8 cellular contexts compared by ENCODE assay signal in the genomic region with DNA sequence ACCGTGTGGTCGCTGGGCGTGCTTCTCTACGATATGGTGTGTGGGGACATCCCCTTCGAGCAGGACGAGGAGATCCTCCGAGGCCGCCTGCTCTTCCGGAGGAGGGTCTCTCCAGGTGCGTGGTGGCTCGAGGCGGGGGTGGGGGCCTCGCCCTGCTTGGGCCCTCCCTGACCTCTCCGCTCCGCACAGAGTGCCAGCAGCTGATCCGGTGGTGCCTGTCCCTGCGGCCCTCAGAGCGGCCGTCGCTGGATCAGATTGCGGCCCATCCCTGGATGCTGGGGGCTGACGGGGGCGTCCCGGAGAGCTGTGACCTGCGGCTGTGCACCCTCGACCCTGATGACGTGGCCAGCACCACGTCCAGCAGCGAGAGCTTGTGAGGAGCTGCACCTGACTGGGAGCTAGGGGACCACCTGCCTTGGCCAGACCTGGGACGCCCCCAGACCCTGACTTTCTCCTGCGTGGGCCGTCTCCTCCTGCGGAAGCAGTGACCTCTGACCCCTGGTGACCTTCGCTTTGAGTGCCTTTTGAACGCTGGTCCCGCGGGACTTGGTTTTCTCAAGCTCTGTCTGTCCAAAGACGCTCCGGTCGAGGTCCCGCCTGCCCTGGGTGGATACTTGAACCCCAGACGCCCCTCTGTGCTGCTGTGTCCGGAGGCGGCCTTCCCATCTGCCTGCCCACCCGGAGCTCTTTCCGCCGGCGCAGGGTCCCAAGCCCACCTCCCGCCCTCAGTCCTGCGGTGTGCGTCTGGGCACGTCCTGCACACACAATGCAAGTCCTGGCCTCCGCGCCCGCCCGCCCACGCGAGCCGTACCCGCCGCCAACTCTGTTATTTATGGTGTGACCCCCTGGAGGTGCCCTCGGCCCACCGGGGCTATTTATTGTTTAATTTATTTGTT. TPM values are rescaled to one million over a fixed set of nuclear protein-coding genes. Genes with fewer than 3 reads are reported as not detected.
A peak's percentile ranks its signal among the peaks of the same experiment; 100 is the strongest.
DNase-seq lines count a peak whose midpoint lies in the region; ATAC-seq and TF ChIP-seq lines count a peak whose summit lies in the region.

No MANE protein-coding gene starts in this region.

- H3K9me2 ChIP-seq in PC-3 (replicated peaks; ENCODE audit: low read length) = no peaks in the 10 kb centered on the region

- no TSS peak for BruUV-seq in PC-3 (replicated peaks; lab: Mats Ljungman, UMichigan)

- H3K9ac ChIP-seq in PC-3 (ENCODE audit: low read length) = peak overlapping the region; percentile 78

- no peaks in the 10 kb centered on the region for H3K27me3 ChIP-seq in PC-3 (ENCODE audit: low read length)
- H3K27me3 ChIP-seq in vagina = no peaks in the 10 kb centered on the region

- no peaks in the 10 kb centered on the region for H3F3A ChIP-seq in PC-3 (ENCODE audit: low read length, unreplicated experiment)

- H3K36me3 ChIP-seq in PC-3 (ENCODE audit: low read depth, low read length) (peaks cover 19% of the 10 kb centered on the region), mucosa of descending colon (ENCODE audit: low read depth) (peaks cover 5% of the 10 kb centered on the region), vagina (peaks cover 0 to 25% of the 10 kb centered on the region in 2 donors)

- no peak for TF ChIP-seq CTCF in AG10803 (conservative IDR thresholded peaks at IDR 0.05; ENCODE audit: low read length)
- TF ChIP-seq CTCF in PC-3 (conservative IDR thresholded peaks at IDR 0.05; ENCODE audit: low read depth, low read length) = no peak
- no peak for TF ChIP-seq CTCF in mucosa of descending colon (IDR thresholded peaks at IDR 0.05)
- TF ChIP-seq CTCF in vagina (IDR thresholded peaks at IDR 0.05) = no peak

- CTCF ChIA-PET in PC-3 (lab: Charles Lee) = no interaction called here

- ATAC-seq in PC-3 = no peak
- no peak for ATAC-seq in mucosa of descending colon
- no peak for ATAC-seq in GM21529 (IDR thresholded peaks at IDR 0.05; ENCODE audit: unreplicated experiment)

- intact Hi-C loops in PC-3 (cut with micrococcal nuclease) (no loop called here), mucosa of descending colon (cut with DNase I, micrococcal nuclease) (no loop called here), vagina (cut with DNase I) (no loop called here)

- no peak for DNase-seq in AG10803 (ENCODE audit: low read depth)
- no peak for DNase-seq in PC-3
- peak; percentile 37 for DNase-seq in dermis blood vessel endothelial cell
- peak; percentile 54 to 75 (median 59) for DNase-seq in mucosa of descending colon
- no peak for DNase-seq in vagina (ENCODE audit: extremely low spot score in 2 of 2)
- no peak for DNase-seq in GDM1 (lab: John Stamatoyannopoulos, UW)
- DNase-seq in medulla oblongata (ENCODE audit: extremely low spot score) = no peak

- peaks cover 25% of the 10 kb centered on the region for H4K20me1 ChIP-seq in PC-3 (ENCODE audit: low read length)

- H2AFZ ChIP-seq in PC-3 (ENCODE audit: low read length) = no peak overlapping the region

- no peak for TF ChIP-seq POLR2A in vagina (IDR thresholded peaks at IDR 0.05)

- POLR2A ChIA-PET in PC-3 (lab: Charles Lee; ENCODE audit: unreplicated experiment) = interaction anchor here (0.7 kb wide), 1 partner anchor 14 kb away, joined by 4 read pairs; no protein-coding TSS in a partner anchor

- H3K79me2 ChIP-seq in PC-3 (ENCODE audit: low read length) = peaks cover 34% of the 10 kb centered on the region

- H3K4me1 ChIP-seq in PC-3 (ENCODE audit: insufficient read depth, low read length) = peaks cover 26% of the 10 kb centered on the region
- H3K4me1 ChIP-seq in mucosa of descending colon (ENCODE audit: low read depth) = peaks cover 37% of the 10 kb centered on the region
- H3K4me1 ChIP-seq in vagina = peaks cover 67% of the 10 kb centered on the region

- H3K9me3 ChIP-seq in PC-3 (ENCODE audit: low read length) (no peaks in the 10 kb centered on the region), mucosa of descending colon (no peaks in the 10 kb centered on the region), vagina (no peaks in the 10 kb centered on the region)

- H3K4me3 ChIP-seq in AG10803 (ENCODE audit: low read length) (peak overlapping the region; percentile 74), PC-3 (ENCODE audit: low read length) (peak overlapping the region; percentile 89), mucosa of descending colon (peak overlapping the region; percentile 78), vagina (peak overlapping the region; percentile 76 to 100)

- H3K27ac ChIP-seq in PC-3 (ENCODE audit: low read length) (peak overlapping the region; percentile 59), vagina (peak overlapping the region; percentile 89)

- peak overlapping the region; percentile 91 for H3K4me2 ChIP-seq in PC-3 (ENCODE audit: low read length)

RNA-seq across cellular contexts. Expression of a gene that starts 2.4 kb away (rescaled TPM):
- total RNA-seq in PC-3 (2014; rRNA removed) (61.7 and 72.8 TPM in 2 replicates), dermis blood vessel endothelial cell (463 and 464 TPM in 2 replicates), mucosa of descending colon (100 to 1,000 TPM in 1 of 3 donors, 10 to 100 TPM in 2; 56.4 to 106 (median 58.7) TPM), vagina (97.2 TPM)

RNA-seq across cellular contexts. Expression of a gene that starts 44.6 kb away (rescaled TPM):
- total RNA-seq in PC-3 (2014; rRNA removed) = 71.3 and 85.6 TPM in 2 replicates
- 77.4 and 123 TPM in 2 replicates for total RNA-seq in dermis blood vessel endothelial cell
- 10 to 100 TPM; 27.6 to 57.6 (median 32.2) TPM for total RNA-seq in mucosa of descending colon
- total RNA-seq in vagina = 34.4 TPM

RNA-seq across cellular contexts. Expression of a gene that starts 44.8 kb away (rescaled TPM):
- total RNA-seq in PC-3 (2014; rRNA removed) = 10.7 and 12.1 TPM in 2 replicates
- 14.6 and 24.7 TPM in 2 replicates for total RNA-seq in dermis blood vessel endothelial cell
- 10 to 100 TPM; 21.7 to 28.7 (median 25.5) TPM for total RNA-seq in mucosa of descending colon
- 21.4 TPM for total RNA-seq in vagina

RNA-seq across cellular contexts. Expression of a gene that starts 49.6 kb away (rescaled TPM):
- 0.04 TPM in 1 of 2 replicates, not detected in the other for total RNA-seq in PC-3 (2014; rRNA removed)
- 0.05 and 0.17 TPM in 2 replicates for total RNA-seq in dermis blood vessel endothelial cell
- under 1 TPM in 2 of 3 donors, not detected in 1; 0.09 to 0.43 TPM for total RNA-seq in mucosa of descending colon
- total RNA-seq in vagina = not detected

Comparison
In these comparisons a context has a peak if more than half of its experiments do, and no peak if none do; other contexts are left out.
1. DNase-seq: peak in dermis blood vessel endothelial cell (single experiment) and mucosa of descending colon (3 of 3); none in AG10803 (single experiment), PC-3 (single experiment), vagina (0 of 2), GDM1 (single experiment) and medulla oblongata (single experiment).
2. Peak in every context shown above with its lines, with median percentiles within 50 percentile points of each other: H3K4me3 ChIP-seq.